In the genomic region with DNA sequence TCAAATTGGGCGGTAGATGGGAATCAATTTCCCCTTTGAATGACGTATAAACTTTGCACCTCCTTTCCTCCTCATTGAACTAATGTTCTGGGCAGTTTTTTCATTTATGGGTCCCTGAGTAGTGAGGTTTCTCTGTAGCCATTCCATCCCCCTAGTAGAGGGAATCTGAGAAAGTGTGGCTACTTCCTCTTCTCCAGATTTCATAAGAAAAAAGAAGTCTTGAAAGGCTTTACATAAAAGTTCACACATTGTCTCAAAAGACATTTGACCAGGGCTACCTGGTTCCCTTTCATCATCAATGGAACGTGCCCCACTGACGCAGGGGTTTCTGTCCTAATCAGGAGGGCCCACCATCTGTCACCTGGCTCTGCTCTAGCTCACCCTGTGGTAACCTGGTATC, we compare ENCODE assay signal across 22 cellular contexts.
"Had no signal": no experiment of that assay in that cellular context is flagged by ENCODE, and none has a peak within 500 bp of the region (broad histone marks: within the 10 kb centered on the region; RNA-seq: fewer than 3 reads in every experiment).

No MANE protein-coding gene starts in this region.

- DNase-seq: activated CD4-positive, alpha-beta memory T cell treated with anti-CD3 and anti-CD28 coated beads, Interleukin-2, amount 10 ng/mL, durations not matched to agents 7 days and 5 days; activated CD4-positive, alpha-beta T cell treated with anti-CD3 and anti-CD28 coated beads for 36 hours; activated CD4-positive, alpha-beta T cell treated with anti-CD3 and anti-CD28 coated beads, Interleukin-2, amount 50 U/mL, for 1 hour; activated T-cell treated with anti-CD3 and anti-CD28 coated beads for 4 hours; activated T-cell treated with anti-CD3 and anti-CD28 coated beads, Interleukin-2, amount 50 U/mL, for 48 hours; body of pancreas; central memory CD4-positive, alpha-beta T cell; NCI-H1048; NCI-H146; NCI-H187 treated with DMSO at 0.1 percent for 48 hours; NCI-H2081 treated with DMSO at 0.1 percent for 48 hours; NCI-H2227 treated with DMSO at 0.1 percent for 48 hours; NCI-H446 treated with DMSO at 0.1 percent for 48 hours; NCI-H524 treated with DMSO at 0.1 percent for 48 hours; NCI-H748 treated with DMSO at 0.1 percent for 48 hours; SJCRH30; SK-N-SH; T-helper 17 cell; T-helper 9 cell; WERI-Rb-1 had no signal

- H3K4me3 ChIP-seq: ascending aorta, body of pancreas, coronary artery, SJCRH30 had no signal
